Comparison of ENCODE assay signal across 24 cellular contexts in the genomic region with DNA sequence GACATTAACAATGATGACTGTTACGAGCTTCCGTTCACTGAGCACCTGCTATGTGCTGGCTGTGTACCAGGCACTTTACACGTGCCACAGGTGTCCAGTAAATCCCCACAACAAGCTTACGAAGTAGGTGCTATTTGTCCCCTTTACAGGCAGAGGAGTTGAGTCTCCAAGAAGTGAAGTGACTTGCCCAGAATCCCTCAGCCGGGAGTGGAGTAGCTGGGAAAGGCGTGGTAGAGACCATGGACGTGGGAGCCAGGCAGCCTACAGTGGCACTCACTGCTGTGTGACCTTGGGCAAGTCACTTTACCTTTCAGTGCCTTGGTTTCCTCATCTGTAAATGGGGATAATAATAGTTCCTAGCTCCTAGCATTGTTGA. TPM values are rescaled to one million over a fixed set of nuclear protein-coding genes. Genes with fewer than 3 reads are reported as not detected.
"Had no signal": no experiment of that assay in that cellular context is flagged by ENCODE, and none has a peak within 500 bp of the region (broad histone marks: within the 10 kb centered on the region; RNA-seq: fewer than 3 reads in every experiment).

No MANE protein-coding gene starts in this region.

- DNase-seq: activated CD4-positive, alpha-beta T cell treated with anti-CD3 and anti-CD28 coated beads for 1 hour; activated CD4-positive, alpha-beta T cell treated with anti-CD3 and anti-CD28 coated beads, Interleukin-2, amount 50 U/mL, for 1 hour; activated CD8-positive, alpha-beta T cell treated with anti-CD3 and anti-CD28 coated beads, Interleukin-2, amount 10 ng/mL, durations not matched to agents 7 days and 5 days; gastrocnemius medialis; hippocampal formation; mesendoderm; mucosa of descending colon; occipital lobe; retina; stimulated activated CD4-positive, alpha-beta T cell treated with anti-CD3 and anti-CD28 coated beads, Interleukin-12 subunit alpha, Interleukin-12 subunit beta, amount 100 ng/mL, for 4 hours; stomach had no signal

- H3K9me3 ChIP-seq: esophagus muscularis mucosa, gastrocnemius medialis, mucosa of descending colon, stomach, suprapubic skin, tibial nerve, uterus had no signal

- H3K27ac ChIP-seq: coronary artery, esophagus muscularis mucosa, gastrocnemius medialis, suprapubic skin, tibial nerve, uterus had no signal

- FAIRE-seq: bronchial epithelial cell had no signal

- H3K9me3 Mint-ChIP-seq: activated naive CD4-positive, alpha-beta T cell treated with anti-CD3 and anti-CD28 coated beads, Interleukin-2, amount 50 U/mL, for 72 hours; activated T-helper 1 cell treated with anti-CD3 and anti-CD28 coated beads, Interleukin-12 subunit alpha, Interleukin-12 subunit beta, Interleukin-2, Interleukin-4 antibody, amounts not matched to agents 30 ng/mL and 10 ng/mL and 1 ng/mL, durations not matched to agents 14 hours and 24 hours and 36 hours; T-cell; T-helper 2 cell treated with Interferon-gamma antibody and Interleukin-4, amounts not matched to agents 5 μg/mL and 100 μg/mL, for 36 hours had no signal

- ATAC-seq: activated CD8-positive, alpha-beta T cell treated with anti-CD3 and anti-CD28 coated beads, Interleukin-2, amount 10 ng/mL, durations not matched to agents 7 days and 5 days; activated naive CD4-positive, alpha-beta T cell treated with anti-CD3 and anti-CD28 coated beads, Interleukin-2, amount 50 U/mL, for 72 hours; gastrocnemius medialis; mucosa of descending colon; T-cell had no signal

- H3K4me3 ChIP-seq: coronary artery, esophagus muscularis mucosa, gastrocnemius medialis, mucosa of descending colon, stomach, suprapubic skin, tibial nerve, uterus had no signal

- H3K27ac Mint-ChIP-seq: activated CD8-positive, alpha-beta T cell treated with anti-CD3 and anti-CD28 coated beads, Interleukin-2, amount 10 ng/mL, durations not matched to agents 7 days and 5 days; activated naive CD4-positive, alpha-beta T cell treated with anti-CD3 and anti-CD28 coated beads, Interleukin-2, amount 50 U/mL, for 72 hours; activated T-helper 1 cell treated with anti-CD3 and anti-CD28 coated beads, Interleukin-12 subunit alpha, Interleukin-12 subunit beta, Interleukin-2, Interleukin-4 antibody, amounts not matched to agents 30 ng/mL and 10 ng/mL and 1 ng/mL, durations not matched to agents 14 hours and 24 hours and 36 hours; T-cell; T-helper 2 cell treated with Interferon-gamma antibody and Interleukin-4, amounts not matched to agents 5 μg/mL and 100 μg/mL, for 36 hours had no signal

- H3K36me3 Mint-ChIP-seq: activated naive CD4-positive, alpha-beta T cell treated with anti-CD3 and anti-CD28 coated beads, Interleukin-2, amount 50 U/mL, for 72 hours; T-cell had no signal

- H3K27me3 ChIP-seq: uterus had no signal

- H3K4me1 ChIP-seq: gastrocnemius medialis, uterus had no signal

- H3K4me3 Mint-ChIP-seq: activated CD8-positive, alpha-beta T cell treated with anti-CD3 and anti-CD28 coated beads, Interleukin-2, amount 10 ng/mL, durations not matched to agents 7 days and 5 days; activated T-helper 1 cell treated with anti-CD3 and anti-CD28 coated beads, Interleukin-12 subunit alpha, Interleukin-12 subunit beta, Interleukin-2, Interleukin-4 antibody, amounts not matched to agents 30 ng/mL and 10 ng/mL and 1 ng/mL, durations not matched to agents 14 hours and 24 hours and 36 hours; T-cell; T-helper 2 cell treated with Interferon-gamma antibody and Interleukin-4, amounts not matched to agents 5 μg/mL and 100 μg/mL, for 36 hours had no signal

- H3K36me3 ChIP-seq: esophagus muscularis mucosa, gastrocnemius medialis, stomach, suprapubic skin, tibial nerve, uterus had no signal

RNA-seq across cellular contexts. Expression of a gene that starts 0.7 kb away (rescaled TPM):
- total RNA-seq: activated CD8-positive, alpha-beta T cell treated with anti-CD3 and anti-CD28 coated beads, Interleukin-2, amount 10 ng/mL, durations not matched to agents 7 days and 5 days; activated naive CD4-positive, alpha-beta T cell treated with anti-CD3 and anti-CD28 coated beads, Interleukin-2, amount 50 U/mL, for 72 hours; activated T-helper 1 cell treated with anti-CD3 and anti-CD28 coated beads, Interleukin-12 subunit alpha, Interleukin-12 subunit beta, Interleukin-2, Interleukin-4 antibody, amounts not matched to agents 30 ng/mL and 10 ng/mL and 1 ng/mL, durations not matched to agents 14 hours and 24 hours and 36 hours; bronchial epithelial cell; esophagus muscularis mucosa; lower leg skin; tibial nerve had no signal
- polyA plus RNA-seq: neural cell had no signal

RNA-seq across cellular contexts. Expression of a gene that starts 20.3 kb away (rescaled TPM):
- total RNA-seq: activated CD8-positive, alpha-beta T cell treated with anti-CD3 and anti-CD28 coated beads, Interleukin-2, amount 10 ng/mL, durations not matched to agents 7 days and 5 days; activated naive CD4-positive, alpha-beta T cell treated with anti-CD3 and anti-CD28 coated beads, Interleukin-2, amount 50 U/mL, for 72 hours; activated T-helper 1 cell treated with anti-CD3 and anti-CD28 coated beads, Interleukin-12 subunit alpha, Interleukin-12 subunit beta, Interleukin-2, Interleukin-4 antibody, amounts not matched to agents 30 ng/mL and 10 ng/mL and 1 ng/mL, durations not matched to agents 14 hours and 24 hours and 36 hours; bronchial epithelial cell; esophagus muscularis mucosa; gastrocnemius medialis; posterior vena cava; tibial nerve had no signal
- polyA plus RNA-seq: neural cell had no signal
